Comparison of ENCODE assay signal across 8 cellular contexts in genomic region chr19:45092747-45093678, GRCh38. TPM values are rescaled to one million over a fixed set of nuclear protein-coding genes. Genes with fewer than 3 reads are reported as not detected.
A peak's percentile ranks its signal among the peaks of the same experiment; 100 is the strongest.
DNase-seq lines count a peak whose midpoint lies in the region; ATAC-seq and TF ChIP-seq lines count a peak whose summit lies in the region.

A gene with protein sequence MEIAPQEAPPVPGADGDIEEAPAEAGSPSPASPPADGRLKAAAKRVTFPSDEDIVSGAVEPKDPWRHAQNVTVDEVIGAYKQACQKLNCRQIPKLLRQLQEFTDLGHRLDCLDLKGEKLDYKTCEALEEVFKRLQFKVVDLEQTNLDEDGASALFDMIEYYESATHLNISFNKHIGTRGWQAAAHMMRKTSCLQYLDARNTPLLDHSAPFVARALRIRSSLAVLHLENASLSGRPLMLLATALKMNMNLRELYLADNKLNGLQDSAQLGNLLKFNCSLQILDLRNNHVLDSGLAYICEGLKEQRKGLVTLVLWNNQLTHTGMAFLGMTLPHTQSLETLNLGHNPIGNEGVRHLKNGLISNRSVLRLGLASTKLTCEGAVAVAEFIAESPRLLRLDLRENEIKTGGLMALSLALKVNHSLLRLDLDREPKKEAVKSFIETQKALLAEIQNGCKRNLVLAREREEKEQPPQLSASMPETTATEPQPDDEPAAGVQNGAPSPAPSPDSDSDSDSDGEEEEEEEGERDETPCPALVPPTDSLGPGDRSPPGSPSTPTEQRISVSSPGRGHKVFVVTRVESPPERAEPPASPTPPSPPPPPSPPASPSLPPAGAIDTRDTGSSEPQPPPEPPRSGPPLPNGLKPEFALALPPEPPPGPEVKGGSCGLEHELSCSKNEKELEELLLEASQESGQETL (plus strand): TSS chr19:45093179. CDS start chr19:45093326, 147 bp downstream.

- peak within 1 kb of the TSS; percentile 94 for H2AK5ac ChIP-seq in trophoblast cell (ENCODE audit: low read length)

- peak within 1 kb of the TSS; percentile 88 for H4K91ac ChIP-seq in trophoblast cell (ENCODE audit: low read depth, low read length)

- H3K4me1 ChIP-seq in adipocyte (ENCODE audit: control insufficient read depth, insufficient read depth, low read length) = peaks cover 39% of the 10 kb centered on the region
- peaks cover 17 to 21% of the 10 kb centered on the region in 2 experiments for H3K4me1 ChIP-seq in trophoblast cell (ENCODE audit: control insufficient read depth in 1 of 2, insufficient read depth in 2 of 2, low read length in 2 of 2)
- H3K4me1 ChIP-seq in tibial nerve = peaks cover 0 to 58% (median 37%) of the 10 kb centered on the region in 4 donors

- peak within 1 kb of the TSS; percentile 98 for H2BK5ac ChIP-seq in trophoblast cell (ENCODE audit: low read depth, low read length, poor library complexity)

- TF ChIP-seq EP300 in tibial nerve (IDR thresholded peaks at IDR 0.05) = peak; percentile 83 to 90

- peak within 1 kb of the TSS; percentile 97 to 99 for H3K27ac Mint-ChIP-seq in T-cell

- H3K36me3 Mint-ChIP-seq in T-cell = peaks cover 8% of the 10 kb centered on the region

- H4K12ac ChIP-seq in trophoblast cell (ENCODE audit: low read depth, low read length) = peak within 1 kb of the TSS; percentile 99

- H2BK12ac ChIP-seq in trophoblast cell (ENCODE audit: low read length) = peak within 1 kb of the TSS; percentile 25

- H3K27ac ChIP-seq in trophoblast cell (ENCODE audit: low read depth, low read length) = peak within 1 kb of the TSS; percentile 92
- peak within 1 kb of the TSS; percentile 82 to 88 (median 84) for H3K27ac ChIP-seq in tibial nerve

- TF ChIP-seq CTCF in GM10266 (IDR thresholded peaks at IDR 0.05; ENCODE audit: control insufficient read depth, insufficient read depth, low read depth, missing control alignments) (peak; percentile 23), tibial nerve (IDR thresholded peaks at IDR 0.05) (peak in 4 of 5 experiments; percentile 8 to 65 (median 42))

- peak within 1 kb of the TSS; percentile 91 for H3K14ac ChIP-seq in trophoblast cell (ENCODE audit: low read length)

- peaks cover 74 to 78% (median 74%) of the 10 kb centered on the region in 3 donors for H3K4me1 Mint-ChIP-seq in T-cell

- intact Hi-C loops in cardiac septum (cut with DNase I) = loop anchor here (5.0 kb wide), 1 partner anchor 84 kb away; the partner anchor contains the start of genes BLOC1S3 and TRAPPC6A

- H3K4me2 ChIP-seq in trophoblast cell (ENCODE audit: low read length) = peak within 1 kb of the TSS; percentile 99

- H2AFZ ChIP-seq in trophoblast cell (ENCODE audit: insufficient read depth, low read length, poor library complexity) = peak within 1 kb of the TSS; percentile 98

- peak within 1 kb of the TSS; percentile 93 to 98 (median 96) for H3K4me3 Mint-ChIP-seq in T-cell

- peak within 1 kb of the TSS; percentile 97 for H3K18ac ChIP-seq in trophoblast cell (ENCODE audit: low read length)

- H3K36me3 ChIP-seq in adipocyte (ENCODE audit: control insufficient read depth, insufficient read depth, low read length, severe bottlenecking) = peaks cover 17% of the 10 kb centered on the region
- peaks cover 15 to 17% of the 10 kb centered on the region in 2 experiments for H3K36me3 ChIP-seq in trophoblast cell (ENCODE audit: control insufficient read depth in 1 of 2, insufficient read depth in 2 of 2, low read length in 2 of 2)
- H3K36me3 ChIP-seq in tibial nerve = peaks cover 0 to 24% (median 0%) of the 10 kb centered on the region in 3 donors

- H3K27me3 ChIP-seq in adipocyte (replicated peaks; ENCODE audit: control insufficient read depth, insufficient read depth, low read length) (no peaks in the 10 kb centered on the region), trophoblast cell (ENCODE audit: insufficient read depth, low read length) (no peaks in the 10 kb centered on the region), tibial nerve (no peaks in the 10 kb centered on the region)

- H3K23ac ChIP-seq in trophoblast cell (ENCODE audit: low read length) = no peak within 1 kb of the TSS

- H2BK120ac ChIP-seq in trophoblast cell (ENCODE audit: insufficient read depth, low read length, poor library complexity) = peak within 1 kb of the TSS; percentile 95

- H3K9me3 ChIP-seq in adipocyte (ENCODE audit: control insufficient read depth, low read length) (no peaks in the 10 kb centered on the region), trophoblast cell (ENCODE audit: insufficient read depth, low read depth, low read length) (no peaks in the 10 kb centered on the region), tibial nerve (no peaks in the 10 kb centered on the region)

- POLR2A ChIA-PET in T-cell (lab: Charles Lee) = no interaction called here

- H3K27me3 Mint-ChIP-seq in T-cell = no peaks in the 10 kb centered on the region

- peak within 1 kb of the TSS; percentile 100 for H3K4ac ChIP-seq in trophoblast cell (ENCODE audit: low read depth, low read length)

- H3K9me3 Mint-ChIP-seq in T-cell = no peaks in the 10 kb centered on the region

- peaks cover 10% of the 10 kb centered on the region for H3K79me1 ChIP-seq in trophoblast cell (ENCODE audit: low read length)

- DNase-seq in GM10266 (ENCODE audit: extremely low spot score) (peak; percentile 96), NCI-H146 (lab: John Stamatoyannopoulos, UW) (peak; percentile 99), T-cell (peak; percentile 81 to 94 (median 90)), adipocyte (ENCODE audit: low read depth) (peak; percentile 98), cardiac septum (ENCODE audit: low spot score) (peak; percentile 97), trophoblast cell (peak; percentile 98 to 99), tibial nerve (ENCODE audit: low spot score in 2 of 2) (peak; percentile 79 to 92)

- TF ChIP-seq POLR2A in tibial nerve (IDR thresholded peaks at IDR 0.05) = peak in 1 of 2 donors; percentile 31

- CTCF ChIA-PET in T-cell (lab: Charles Lee) = interaction anchor here in 1 of 2 donors (0.6 to 2.7 kb wide), 8 partner anchors 10 to 85 kb away, joined by 3 to 16 read pairs (median 4); partner anchors contain the start of genes BLOC1S3, GEMIN7 and TRAPPC6A

- no CpG with 5 or more reads among the region's 103 CpGs for WGBS in trophoblast cell (ENCODE audit: extremely low coverage, insufficient coverage, insufficient read length)
- 0% methylated on average over 60 to 95 of the region's 103 CpGs for WGBS in tibial nerve, 2 donors

- H4K8ac ChIP-seq in trophoblast cell (ENCODE audit: low read depth, low read length) = peak within 1 kb of the TSS; percentile 98

- peak within 1 kb of the TSS; percentile 97 for H3K9ac ChIP-seq in adipocyte (ENCODE audit: low read length)
- peak within 1 kb of the TSS; percentile 98 for H3K9ac ChIP-seq in trophoblast cell (ENCODE audit: low read length)

- peak within 1 kb of the TSS; percentile 98 for H3K4me3 ChIP-seq in adipocyte (ENCODE audit: low read length)
- peak within 1 kb of the TSS; percentile 99 for H3K4me3 ChIP-seq in trophoblast cell (ENCODE audit: low read depth, low read length)
- peak within 1 kb of the TSS; percentile 56 to 99 (median 92) for H3K4me3 ChIP-seq in tibial nerve

- ATAC-seq in HG02759 (IDR thresholded peaks at IDR 0.05; ENCODE audit: unreplicated experiment) (peak; percentile 66), T-cell (replicated peaks in 1 of 4) (peak; percentile 74 to 83 (median 80))

- peaks cover 31% of the 10 kb centered on the region for H3K79me2 ChIP-seq in trophoblast cell (ENCODE audit: control insufficient read depth, insufficient read depth, low read length, poor library complexity)

RNA-seq across cellular contexts. Expression of the gene that starts here (rescaled TPM):
- total RNA-seq in T-cell (10 to 100 TPM; 17.2 to 35.2 (median 30.4) TPM), cardiac septum (18.6 TPM), tibial nerve (10 to 100 TPM; 22.1 to 44.1 (median 33.5) TPM)
- polyA plus RNA-seq in trophoblast cell (2013) = 12.8 and 12.9 TPM in 2 replicates

Comparison
In these comparisons a context has a peak if more than half of its experiments do, and no peak if none do; other contexts are left out.
1. Peak in every context shown above with its lines: DNase-seq, ATAC-seq, H3K4me3 ChIP-seq and H3K27ac ChIP-seq.